20 cellular contexts compared by ENCODE assay signal in genomic region chr4:73751166-73751565, GRCh38. TPM values are rescaled to one million over a fixed set of nuclear protein-coding genes. Genes with fewer than 3 reads are reported as not detected.
A peak's percentile ranks its signal among the peaks of the same experiment; 100 is the strongest.
DNase-seq lines count a peak whose midpoint lies in the region; ATAC-seq and TF ChIP-seq lines count a peak whose summit lies in the region.
"Had no signal": no experiment of that assay in that cellular context is flagged by ENCODE, and none has a peak within 500 bp of the region (broad histone marks: within the 10 kb centered on the region; RNA-seq: fewer than 3 reads in every experiment).

No MANE protein-coding gene starts in this region.

- DNase-seq in CD1c-positive myeloid dendritic cell (ENCODE audit: extremely low spot score) (peak; percentile 58), natural killer cell (no peak), HCEC 1CT (no peak), NCI-H1694 treated with DMSO at 0.1 percent for 48 hours (lab: John Stamatoyannopoulos, UW) (no peak)
- DNase-seq in activated naive CD4-positive, alpha-beta T cell (lab: John Stamatoyannopoulos, UW), result no peak
- DNase-seq: activated CD4-positive, alpha-beta T cell treated with anti-CD3 and anti-CD28 coated beads, Interleukin-2, amount 10 ng/mL, durations not matched to agents 24 days and 14 days; activated T-cell treated with anti-CD3 and anti-CD28 coated beads, Interleukin-2, amount 50 U/mL, for 48 hours; amniotic stem cell; CD8-positive, alpha-beta memory T cell; colonic mucosa; left ventricle myocardium inferior; NCI-H2107; Right ventricle myocardium superior; T-helper 2 cell; testis had no signal

- intact Hi-C loops in natural killer cell (cut with micrococcal nuclease), result no loop called here

- ATAC-seq in GM19351 (IDR thresholded peaks at IDR 0.05; ENCODE audit: unreplicated experiment), result peak; percentile 86
- ATAC-seq in HG02759 (IDR thresholded peaks at IDR 0.05; ENCODE audit: unreplicated experiment), result peak; percentile 88
- peak; percentile 66 for ATAC-seq in HG03520 (IDR thresholded peaks at IDR 0.05; ENCODE audit: unreplicated experiment)
- ATAC-seq in natural killer cell, result no peak
- ATAC-seq: A549, esophagus mucosa had no signal

- no peaks in the 10 kb centered on the region for H3K4me1 Mint-ChIP-seq in natural killer cell
- H3K4me1 Mint-ChIP-seq: activated CD4-positive, alpha-beta T cell treated with anti-CD3 and anti-CD28 coated beads, Interleukin-2, amount 10 ng/mL, durations not matched to agents 24 days and 14 days; CD8-positive, alpha-beta memory T cell had no signal

- peaks cover 2 to 5% of the 10 kb centered on the region in 2 donors for H3K9me3 Mint-ChIP-seq in natural killer cell

- no peaks in the 10 kb centered on the region for H3K27me3 Mint-ChIP-seq in natural killer cell (ENCODE audit: low read depth in 2 of 2)
- H3K27me3 Mint-ChIP-seq: CD8-positive, alpha-beta memory T cell had no signal

- TF ChIP-seq CTCF in natural killer cell (IDR thresholded peaks at IDR 0.05), result no peak

- no peak overlapping the region for H3K27ac Mint-ChIP-seq in natural killer cell
- H3K27ac Mint-ChIP-seq: activated CD4-positive, alpha-beta T cell treated with anti-CD3 and anti-CD28 coated beads, Interleukin-2, amount 10 ng/mL, durations not matched to agents 24 days and 14 days; CD8-positive, alpha-beta memory T cell had no signal

- H3K36me3 Mint-ChIP-seq in natural killer cell, result no peaks in the 10 kb centered on the region
- H3K36me3 Mint-ChIP-seq: CD8-positive, alpha-beta memory T cell had no signal

- no peak overlapping the region for H3K4me3 Mint-ChIP-seq in natural killer cell
- H3K4me3 Mint-ChIP-seq: activated CD4-positive, alpha-beta T cell treated with anti-CD3 and anti-CD28 coated beads, Interleukin-2, amount 10 ng/mL, durations not matched to agents 24 days and 14 days; CD8-positive, alpha-beta memory T cell had no signal

RNA-seq across cellular contexts. Expression of gene CXCL8, which starts 10.8 kb away (rescaled TPM):
- 100 to 1,000 TPM in 1 of 3 donors, 10 to 100 TPM in 2; 59.5 to 460 (median 81.1) TPM for total RNA-seq in natural killer cell
- total RNA-seq: Right ventricle myocardium superior, testis had no signal

Comparison
In these comparisons a context has a peak if more than half of its experiments do, and no peak if none do; other contexts are left out.
1. ATAC-seq: peak in GM19351 (single experiment), HG02759 (single experiment) and HG03520 (single experiment); none in natural killer cell (0 of 3).